In the genomic region with DNA sequence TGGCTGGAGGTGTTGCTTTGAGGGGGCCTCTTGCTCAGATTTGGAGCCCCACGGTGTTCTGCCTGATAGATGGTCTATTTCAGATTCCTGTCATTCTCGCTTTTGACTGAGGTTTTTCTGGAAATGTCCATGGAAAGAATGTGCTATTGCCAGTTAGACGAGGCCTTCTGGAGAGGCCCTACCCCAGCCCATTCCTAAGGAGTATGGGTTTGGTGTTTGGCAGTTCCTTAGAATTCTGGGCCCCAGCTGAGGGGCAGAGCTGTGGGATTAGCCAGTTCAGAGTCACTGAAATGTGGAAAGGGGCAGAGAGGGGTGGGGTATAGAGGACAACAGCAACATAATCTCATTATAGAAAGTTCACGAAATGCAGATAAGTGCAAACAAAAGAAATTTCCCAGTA, we compare ENCODE assay signal across 20 cellular contexts.
"Had no signal": no experiment of that assay in that cellular context is flagged by ENCODE, and none has a peak within 500 bp of the region (broad histone marks: within the 10 kb centered on the region; RNA-seq: fewer than 3 reads in every experiment).

No MANE protein-coding gene starts in this region.

- H3K4me3 ChIP-seq: lung had no signal

- DNase-seq: activated CD4-positive, alpha-beta T cell treated with anti-CD3 and anti-CD28 coated beads for 48 hours; activated CD8-positive, alpha-beta memory T cell treated with anti-CD3 and anti-CD28 coated beads, Interleukin-2, amount 10 ng/mL, durations not matched to agents 7 days and 5 days; activated CD8-positive, alpha-beta T cell treated with anti-CD3 and anti-CD28 coated beads for 36 hours; activated effector memory CD4-positive, alpha-beta T cell treated with anti-CD3 and anti-CD28 coated beads, Interleukin-2, amount 50 U/mL, for 16 hours; activated naive CD4-positive, alpha-beta T cell treated with anti-CD3 and anti-CD28 coated beads, Interleukin-2, amount 10 ng/mL, durations not matched to agents 7 days and 5 days; activated T-cell treated with anti-CD3 and anti-CD28 coated beads for 4 hours; brain microvascular endothelial cell; caudate nucleus; dermis blood vessel endothelial cell; effector CD8-positive, alpha-beta T cell; foreskin melanocyte; immature natural killer cell; posterior cingulate gyrus; stimulated activated CD4-positive, alpha-beta T cell treated with anti-CD3 and anti-CD28 coated beads, Interleukin-4, amount 100 ng/mL, for 1 hour; stimulated activated naive CD4-positive, alpha-beta T cell treated with Interleukin-2 at 50 U/mL for 16 hours; T-helper 2 cell had no signal

- H3K27me3 ChIP-seq: brain microvascular endothelial cell had no signal

- ATAC-seq: activated CD8-positive, alpha-beta memory T cell treated with anti-CD3 and anti-CD28 coated beads, Interleukin-2, amount 10 ng/mL, durations not matched to agents 7 days and 5 days; activated CD8-positive, alpha-beta T cell treated with anti-CD3 and anti-CD28 coated beads for 36 hours; left lobe of liver; natural killer cell treated with Interleukin-12 subunit alpha and Interleukin-12 subunit beta and Interleukin-15 and Interleukin-18, amount 100 ng/mL, for 72 hours; sciatic nerve had no signal

- H3K27ac ChIP-seq: brain microvascular endothelial cell had no signal

- H3K36me3 ChIP-seq: brain microvascular endothelial cell had no signal
